12 cellular contexts compared by ENCODE assay signal in the genomic region with DNA sequence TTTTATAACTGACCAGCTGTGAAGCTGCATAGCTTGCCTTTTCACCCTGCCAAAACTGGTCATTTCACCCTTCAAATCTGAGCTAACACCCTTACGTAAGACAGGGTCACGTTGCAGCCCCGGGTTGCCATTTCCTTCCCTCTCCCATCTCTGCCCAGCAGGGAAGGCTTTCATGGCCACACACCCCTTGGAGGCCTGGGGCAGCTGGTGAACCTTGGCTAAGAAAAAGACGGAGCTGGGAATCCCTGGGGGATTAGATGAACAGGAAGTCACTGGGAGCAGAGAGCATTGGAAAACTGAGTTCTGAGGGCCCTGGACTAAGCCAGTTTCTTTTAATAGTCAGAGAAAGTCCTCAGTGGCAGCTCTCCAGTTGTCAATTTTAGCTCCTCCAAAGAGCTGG.
DNase-seq lines count a peak whose midpoint lies in the region; ATAC-seq and TF ChIP-seq lines count a peak whose summit lies in the region.
"Had no signal": no experiment of that assay in that cellular context is flagged by ENCODE, and none has a peak within 500 bp of the region (broad histone marks: within the 10 kb centered on the region; RNA-seq: fewer than 3 reads in every experiment).

No MANE protein-coding gene starts in this region.

- no peaks in the 10 kb centered on the region for H3K27me3 ChIP-seq in SJCRH30
- no peaks in the 10 kb centered on the region for H3K27me3 ChIP-seq in esophagus muscularis mucosa
- no peaks in the 10 kb centered on the region for H3K27me3 ChIP-seq in lung (ENCODE audit: control insufficient read depth, insufficient read depth)
- H3K27me3 ChIP-seq in thyroid gland, result no peaks in the 10 kb centered on the region

- H3K4me3 ChIP-seq in SJCRH30, result no peak overlapping the region
- no peak overlapping the region for H3K4me3 ChIP-seq in esophagus muscularis mucosa
- H3K4me3 ChIP-seq in lung, result no peak overlapping the region
- no peak overlapping the region for H3K4me3 ChIP-seq in thyroid gland (replicated peaks in 1 of 3)

- H3K27ac ChIP-seq in SJCRH30, result no peak overlapping the region
- peak overlapping the region; percentile 95 to 99 (median 98) for H3K27ac ChIP-seq in esophagus muscularis mucosa (replicated peaks in 1 of 4)
- H3K27ac ChIP-seq in lung (ENCODE audit: low read depth in 1 of 2, low read length in 1 of 2), result peak overlapping the region; percentile 37 to 43
- peak overlapping the region in 2 of 3 donors; percentile 47 to 78 for H3K27ac ChIP-seq in thyroid gland

- intact Hi-C loops in esophagus muscularis mucosa (cut with DNase I) (no loop called here), thyroid gland (cut with DNase I) (no loop called here)

- H3K36me3 ChIP-seq in SJCRH30 (peaks cover 7% of the 10 kb centered on the region), esophagus muscularis mucosa (peaks cover 0 to 8% (median 0%) of the 10 kb centered on the region in 4 donors), lung (ENCODE audit: control insufficient read depth in 2 of 2, insufficient read depth in 2 of 2, low read length in 2 of 2) (peaks cover 0 to 3% of the 10 kb centered on the region in 2 donors), thyroid gland (no peaks in the 10 kb centered on the region)

- H3K4me1 ChIP-seq in SJCRH30, result peaks cover 11% of the 10 kb centered on the region; the same call in 1 of the 2 replicates
- peaks cover 42 to 79% (median 71%) of the 10 kb centered on the region in 4 donors for H3K4me1 ChIP-seq in esophagus muscularis mucosa
- H3K4me1 ChIP-seq in lung (ENCODE audit: control insufficient read depth in 2 of 2, insufficient read depth in 2 of 2, low read length in 2 of 2), result peaks cover 3 to 6% of the 10 kb centered on the region in 2 donors
- H3K4me1 ChIP-seq in thyroid gland, result peaks cover 19 to 30% of the 10 kb centered on the region in 2 donors

- TF ChIP-seq POLR2A in esophagus muscularis mucosa (IDR thresholded peaks at IDR 0.05; ENCODE audit: low read depth) (no peak), thyroid gland (IDR thresholded peaks at IDR 0.05) (no peak)

- 17% methylated on average over 4 of the region's 4 CpGs for WGBS in esophagus muscularis mucosa
- WGBS in lung, 2 donors, result 22 to 48% methylated on average over 4 of the region's 4 CpGs
- WGBS in thyroid gland, 2 donors, result 39 to 48% methylated on average over 4 of the region's 4 CpGs

- peak; percentile 56 for ATAC-seq in lung (ENCODE audit: insufficient read depth, low FRiP score)
- ATAC-seq: SK-N-SH treated with all-trans-retinoic acid at 6 μM for 48 hours had no signal

- no peak for TF ChIP-seq EP300 in esophagus muscularis mucosa (IDR thresholded peaks at IDR 0.05)

- no peak for TF ChIP-seq CTCF in esophagus muscularis mucosa (IDR thresholded peaks at IDR 0.05)
- no peak for TF ChIP-seq CTCF in lung (IDR thresholded peaks at IDR 0.05; ENCODE audit: control extremely low read depth, extremely low read depth)
- no peak for TF ChIP-seq CTCF in thyroid gland (IDR thresholded peaks at IDR 0.05)

- DNase-seq in SJCRH30, result peak; percentile 24 to 45
- no peak for DNase-seq in esophagus muscularis mucosa (ENCODE audit: extremely low spot score)
- DNase-seq in lung (ENCODE audit: low spot score), result no peak
- DNase-seq in thyroid gland, result no peak
- no peak for DNase-seq in GM19238 (ENCODE audit: insufficient read length, low spot score)
- no peak for DNase-seq in stimulated activated CD4-positive, alpha-beta T cell treated with anti-CD3 and anti-CD28 coated beads, Interleukin-2, amount 100 ng/mL, for 24 hours
- no peak for DNase-seq in AG08395 (ENCODE audit: low spot score)
- DNase-seq: activated CD8-positive, alpha-beta memory T cell treated with anti-CD3 and anti-CD28 coated beads, Interleukin-2, amount 50 U/mL, for 4 hours; cerebellar nuclear complex; NCI-H2227 treated with DMSO at 0.1 percent for 48 hours; posterior cingulate gyrus had no signal

- H3K9me3 ChIP-seq in SJCRH30 (replicated peaks), result no peaks in the 10 kb centered on the region
- no peaks in the 10 kb centered on the region for H3K9me3 ChIP-seq in esophagus muscularis mucosa
- H3K9me3 ChIP-seq in lung (ENCODE audit: control insufficient read depth in 2 of 2, insufficient read depth in 1 of 2, low read length in 1 of 2), result no peaks in the 10 kb centered on the region
- no peaks in the 10 kb centered on the region for H3K9me3 ChIP-seq in thyroid gland

Comparison
In these comparisons a context has a peak if more than half of its experiments do, and no peak if none do; other contexts are left out.
1. DNase-seq: peak in SJCRH30 (2 of 2); none in esophagus muscularis mucosa (single experiment), lung (single experiment), thyroid gland (0 of 2), GM19238 (single experiment), stimulated activated CD4-positive, alpha-beta T cell treated with anti-CD3 and anti-CD28 coated beads, Interleukin-2, amount 100 ng/mL, for 24 hours (0 of 2) and AG08395 (single experiment).